1 cellular context compared by ENCODE assay signal in genomic region chr11:7004482-7004881, GRCh38.
TF ChIP-seq lines count a peak whose summit lies in the region.

No MANE protein-coding gene starts in this region.

TF ChIP-seq in SK-N-SH, 30 proteins besides CTCF, POLR2A, EP300 and RAD21 (continued from another document):
- TF ChIP-seq, protein P1, sequence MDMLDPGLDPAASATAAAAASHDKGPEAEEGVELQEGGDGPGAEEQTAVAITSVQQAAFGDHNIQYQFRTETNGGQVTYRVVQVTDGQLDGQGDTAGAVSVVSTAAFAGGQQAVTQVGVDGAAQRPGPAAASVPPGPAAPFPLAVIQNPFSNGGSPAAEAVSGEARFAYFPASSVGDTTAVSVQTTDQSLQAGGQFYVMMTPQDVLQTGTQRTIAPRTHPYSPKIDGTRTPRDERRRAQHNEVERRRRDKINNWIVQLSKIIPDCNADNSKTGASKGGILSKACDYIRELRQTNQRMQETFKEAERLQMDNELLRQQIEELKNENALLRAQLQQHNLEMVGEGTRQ (IDR thresholded peaks at IDR 0.05; ENCODE audit: borderline replicate concordance, low read depth, low read length): no peak
- TF ChIP-seq NFIC (IDR thresholded peaks at IDR 0.05; ENCODE audit: borderline replicate concordance) (no peak), NRF1 (IDR thresholded peaks at IDR 0.05; ENCODE audit: low read depth, low read length) (no peak)
